In the genomic region with DNA sequence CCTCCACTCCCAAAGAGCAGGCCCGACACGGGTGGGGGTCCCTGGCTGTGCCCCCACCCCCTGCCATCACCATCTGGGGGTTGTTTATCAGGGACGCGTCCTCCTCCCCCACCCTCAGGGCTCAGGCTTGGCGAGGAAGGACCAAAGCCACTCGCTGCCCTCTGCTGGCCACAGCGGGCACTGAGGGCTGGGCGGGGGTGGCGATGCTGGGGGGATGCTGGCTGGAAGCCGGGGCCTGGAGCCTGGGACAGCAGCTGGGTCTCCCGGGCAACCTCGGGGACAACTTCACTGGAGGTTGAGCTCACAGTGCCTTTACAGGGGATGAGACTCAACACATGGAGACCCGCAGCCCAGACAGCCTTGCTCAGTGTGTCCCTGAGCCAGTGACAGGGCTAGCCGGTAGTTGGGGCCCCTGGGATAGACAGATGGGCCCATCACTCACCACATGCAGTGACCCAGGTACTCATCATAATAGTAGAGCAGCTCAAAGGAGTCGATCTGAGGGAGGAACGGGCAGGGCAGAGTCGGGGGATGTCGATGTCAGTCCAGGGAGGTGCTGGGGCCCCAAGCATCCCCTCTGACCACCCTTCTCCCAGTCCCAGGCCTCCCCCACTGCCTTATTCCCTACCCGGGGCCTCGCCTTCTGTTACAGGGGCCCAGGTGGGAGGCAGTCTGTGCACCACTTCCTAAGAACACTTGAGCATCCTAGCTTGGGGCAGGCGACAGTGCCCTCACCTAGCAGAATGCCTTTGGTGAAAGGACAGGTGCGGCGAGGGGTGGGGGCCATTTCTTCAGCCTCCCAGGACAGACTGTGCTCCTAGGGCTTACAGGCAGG, we compare ENCODE assay signal across 8 cellular contexts. TPM values are rescaled to one million over a fixed set of nuclear protein-coding genes. Genes with fewer than 3 reads are reported as not detected.
DNase-seq lines count a peak whose midpoint lies in the region; ATAC-seq, FAIRE-seq and TF ChIP-seq lines count a peak whose summit lies in the region.

No MANE protein-coding gene starts in this region.

- ATAC-seq in pancreas (peak; percentile 71 to 82 (median 78)), GM18498 (IDR thresholded peaks at IDR 0.05; ENCODE audit: unreplicated experiment) (no peak)

- H3K27me3 ChIP-seq in pancreas: no peaks in the 10 kb centered on the region

- CTCF ChIA-PET in activated naive CD4-positive, alpha-beta T cell treated with anti-CD3 and anti-CD28 coated beads for 36 hours (lab: Charles Lee): interaction anchor here (0.6 to 1.4 kb wide), 3 partner anchors 19 to 95 kb away, joined by 3 read pairs; no protein-coding TSS in a partner anchor

- WGBS in pancreas, 2 donors: 44 to 48% methylated on average over 23 of the region's 23 CpGs

- peak; percentile 35 for DNase-seq in NCI-H748 (lab: John Stamatoyannopoulos, UW; ENCODE audit: unreplicated experiment)
- DNase-seq in NCI-H748 treated with DMSO at 0.1 percent for 48 hours (lab: John Stamatoyannopoulos, UW): no peak
- DNase-seq in activated naive CD4-positive, alpha-beta T cell treated with anti-CD3 and anti-CD28 coated beads for 36 hours: peak; percentile 56
- DNase-seq in glomerular visceral epithelial cell (ENCODE audit: extremely low spot score): peak; percentile 35
- DNase-seq in pancreas: peak in 4 of 6 donors; percentile 43 to 81 (median 66)
- no peak for DNase-seq in DMS79 treated with DMSO at 0.1 percent for 48 hours (lab: John Stamatoyannopoulos, UW)

- TF ChIP-seq CTCF in pancreas (IDR thresholded peaks at IDR 0.05): peak; percentile 68 to 81 (median 77)

- H3K4me1 Mint-ChIP-seq in activated naive CD4-positive, alpha-beta T cell treated with anti-CD3 and anti-CD28 coated beads for 36 hours (ENCODE audit: low read depth): peaks cover 25% of the 10 kb centered on the region

- no peak overlapping the region for H3K27ac Mint-ChIP-seq in activated naive CD4-positive, alpha-beta T cell treated with anti-CD3 and anti-CD28 coated beads for 36 hours

- intact Hi-C loops in activated naive CD4-positive, alpha-beta T cell treated with anti-CD3 and anti-CD28 coated beads for 36 hours (cut with micrococcal nuclease): loop anchor here (1.0 kb wide), 1 partner anchor 348 kb away; no protein-coding TSS in a partner anchor
- intact Hi-C loops in pancreas (cut with DNase I): no loop called here

- H3K27ac ChIP-seq in pancreas: no peak overlapping the region

- H3K4me3 Mint-ChIP-seq in activated naive CD4-positive, alpha-beta T cell treated with anti-CD3 and anti-CD28 coated beads for 36 hours: no peak overlapping the region

- H3K9me3 Mint-ChIP-seq in activated naive CD4-positive, alpha-beta T cell treated with anti-CD3 and anti-CD28 coated beads for 36 hours: no peaks in the 10 kb centered on the region

- no peak overlapping the region for H3K4me3 ChIP-seq in pancreas

- FAIRE-seq in pancreas (lab: Jason Lieb, UNC): no peak

- no peaks in the 10 kb centered on the region for H3K36me3 ChIP-seq in pancreas

- H3K4me1 ChIP-seq in pancreas: no peaks in the 10 kb centered on the region

- H3K36me3 Mint-ChIP-seq in activated naive CD4-positive, alpha-beta T cell treated with anti-CD3 and anti-CD28 coated beads for 36 hours (ENCODE audit: low read depth): peaks cover 22% of the 10 kb centered on the region

- no peaks in the 10 kb centered on the region for H3K9me3 ChIP-seq in pancreas

- no peaks in the 10 kb centered on the region for H3K27me3 Mint-ChIP-seq in activated naive CD4-positive, alpha-beta T cell treated with anti-CD3 and anti-CD28 coated beads for 36 hours (ENCODE audit: low read depth)

TF ChIP-seq in PFSK-1, 5 proteins besides CTCF, POLR2A, EP300 and RAD21:
- TF ChIP-seq, protein P1, sequence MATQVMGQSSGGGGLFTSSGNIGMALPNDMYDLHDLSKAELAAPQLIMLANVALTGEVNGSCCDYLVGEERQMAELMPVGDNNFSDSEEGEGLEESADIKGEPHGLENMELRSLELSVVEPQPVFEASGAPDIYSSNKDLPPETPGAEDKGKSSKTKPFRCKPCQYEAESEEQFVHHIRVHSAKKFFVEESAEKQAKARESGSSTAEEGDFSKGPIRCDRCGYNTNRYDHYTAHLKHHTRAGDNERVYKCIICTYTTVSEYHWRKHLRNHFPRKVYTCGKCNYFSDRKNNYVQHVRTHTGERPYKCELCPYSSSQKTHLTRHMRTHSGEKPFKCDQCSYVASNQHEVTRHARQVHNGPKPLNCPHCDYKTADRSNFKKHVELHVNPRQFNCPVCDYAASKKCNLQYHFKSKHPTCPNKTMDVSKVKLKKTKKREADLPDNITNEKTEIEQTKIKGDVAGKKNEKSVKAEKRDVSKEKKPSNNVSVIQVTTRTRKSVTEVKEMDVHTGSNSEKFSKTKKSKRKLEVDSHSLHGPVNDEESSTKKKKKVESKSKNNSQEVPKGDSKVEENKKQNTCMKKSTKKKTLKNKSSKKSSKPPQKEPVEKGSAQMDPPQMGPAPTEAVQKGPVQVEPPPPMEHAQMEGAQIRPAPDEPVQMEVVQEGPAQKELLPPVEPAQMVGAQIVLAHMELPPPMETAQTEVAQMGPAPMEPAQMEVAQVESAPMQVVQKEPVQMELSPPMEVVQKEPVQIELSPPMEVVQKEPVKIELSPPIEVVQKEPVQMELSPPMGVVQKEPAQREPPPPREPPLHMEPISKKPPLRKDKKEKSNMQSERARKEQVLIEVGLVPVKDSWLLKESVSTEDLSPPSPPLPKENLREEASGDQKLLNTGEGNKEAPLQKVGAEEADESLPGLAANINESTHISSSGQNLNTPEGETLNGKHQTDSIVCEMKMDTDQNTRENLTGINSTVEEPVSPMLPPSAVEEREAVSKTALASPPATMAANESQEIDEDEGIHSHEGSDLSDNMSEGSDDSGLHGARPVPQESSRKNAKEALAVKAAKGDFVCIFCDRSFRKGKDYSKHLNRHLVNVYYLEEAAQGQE (IDR thresholded peaks at IDR 0.05; ENCODE audit: insufficient read depth in 1 of 2, low read depth in 2 of 2, low read length in 2 of 2): no peak
- TF ChIP-seq SIN3A (IDR thresholded peaks at IDR 0.05; ENCODE audit: borderline replicate concordance, insufficient read depth, low read length) (no peak), POLR2AphosphoS5 (IDR thresholded peaks at IDR 0.05; ENCODE audit: low read depth, low read length) (no peak), FOXP2 (optimal IDR thresholded peaks at IDR 0.05; ENCODE audit: borderline replicate concordance, extremely low read depth, extremely low read length, insufficient read depth) (peak; percentile 97), TAF1 (IDR thresholded peaks at IDR 0.05; ENCODE audit: borderline replicate concordance, insufficient read depth, low read length) (no peak)

RNA-seq across cellular contexts. Expression of a gene that starts 5.9 kb away (rescaled TPM):
- 6.2 TPM for polyA plus RNA-seq in PFSK-1 (2012; ENCODE audit: insufficient read length, low read depth)
- 10 to 100 TPM in 1 of 2 experiments, 1 to 10 TPM in 1; 8.5 to 11.4 TPM for total RNA-seq in activated naive CD4-positive, alpha-beta T cell treated with anti-CD3 and anti-CD28 coated beads for 36 hours
- 1 to 10 TPM; 1.5 to 6.9 (median 4.4) TPM for total RNA-seq in pancreas
- 10 to 100 TPM; 12.9 to 31.4 TPM for polyA plus RNA-seq in pancreas

RNA-seq across cellular contexts. Expression of a gene that starts 18.5 kb away (rescaled TPM):
- polyA plus RNA-seq in PFSK-1 (2012; ENCODE audit: insufficient read length, low read depth): 44.9 TPM
- 10 to 100 TPM; 30.5 to 34.2 TPM for total RNA-seq in activated naive CD4-positive, alpha-beta T cell treated with anti-CD3 and anti-CD28 coated beads for 36 hours
- 10 to 100 TPM; 10.6 to 18.1 (median 12.6) TPM for total RNA-seq in pancreas
- polyA plus RNA-seq in pancreas: 10 to 100 TPM; 15.7 to 23.3 TPM

Comparison
In these comparisons a context has a peak if more than half of its experiments do, and no peak if none do; other contexts are left out.
1. DNase-seq: peak in NCI-H748 (single experiment), activated naive CD4-positive, alpha-beta T cell treated with anti-CD3 and anti-CD28 coated beads for 36 hours (single experiment), glomerular visceral epithelial cell (single experiment) and pancreas (4 of 6); none in NCI-H748 treated with DMSO at 0.1 percent for 48 hours (single experiment) and DMS79 treated with DMSO at 0.1 percent for 48 hours (single experiment).